ENCODE assay signal across 18 cellular contexts in the genomic region with DNA sequence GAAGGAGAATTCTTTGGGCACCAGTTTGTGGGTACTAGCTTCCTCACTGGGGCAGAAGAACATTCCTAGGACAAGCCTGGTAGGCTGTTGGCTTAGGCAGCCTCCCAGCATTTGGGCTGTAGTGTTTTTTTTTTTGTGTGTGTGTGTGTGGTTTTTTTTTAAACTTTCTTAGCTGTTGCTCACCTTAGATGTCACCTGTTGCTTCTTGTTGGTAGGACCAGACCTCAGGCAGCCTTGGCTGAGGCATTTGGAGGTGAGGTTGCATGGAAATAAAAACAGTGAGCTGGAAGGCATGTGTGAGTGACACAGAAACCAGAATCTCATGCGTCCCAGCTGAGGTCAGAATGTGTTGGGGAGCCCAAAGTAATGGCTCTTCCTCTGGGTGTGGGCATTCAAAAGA. TPM values are rescaled to one million over a fixed set of nuclear protein-coding genes. Genes with fewer than 3 reads are reported as not detected.
DNase-seq lines count a peak whose midpoint lies in the region; ATAC-seq, FAIRE-seq and TF ChIP-seq lines count a peak whose summit lies in the region.
"Had no signal": no experiment of that assay in that cellular context is flagged by ENCODE, and none has a peak within 500 bp of the region (broad histone marks: within the 10 kb centered on the region; RNA-seq: fewer than 3 reads in every experiment).

No MANE protein-coding gene starts in this region.

- CTCF ChIA-PET in CD4-positive, alpha-beta T cell (lab: Charles Lee): interaction anchor here (0.6 to 1.8 kb wide), 3 partner anchors 10 to 70 kb away, joined by 3 to 7 read pairs (median 4); no protein-coding TSS in a partner anchor
- CTCF ChIA-PET in CD8-positive, alpha-beta memory T cell (lab: Charles Lee): no interaction called here

- TF ChIP-seq CTCF in CD4-positive, alpha-beta T cell (IDR thresholded peaks at IDR 0.05): no peak
- TF ChIP-seq CTCF in epithelial cell of esophagus (IDR thresholded peaks at IDR 0.05; ENCODE audit: insufficient read depth, low read depth, low read length, missing control alignments) (no peak), osteoblast (IDR thresholded peaks at IDR 0.05; ENCODE audit: extremely low read depth, low read depth, low read length) (no peak)

- no peak overlapping the region for H3K4me2 ChIP-seq in osteoblast (ENCODE audit: insufficient read depth, low read length)
- H3K4me2 ChIP-seq: BLaER1 had no signal

- no peak overlapping the region for H3K27ac ChIP-seq in CD4-positive, alpha-beta T cell (ENCODE audit: low read depth, low read length)
- H3K27ac ChIP-seq in CD8-positive, alpha-beta memory T cell (ENCODE audit: low read depth, low read length): no peak overlapping the region
- H3K27ac ChIP-seq in osteoblast (ENCODE audit: low read depth, low read length) (no peak overlapping the region), small intestine (ENCODE audit: low read depth in 1 of 2, low read length in 1 of 2) (no peak overlapping the region)
- H3K27ac ChIP-seq: BLaER1 had no signal

- no peaks in the 10 kb centered on the region for H3K27me3 Mint-ChIP-seq in CD4-positive, alpha-beta T cell
- no peaks in the 10 kb centered on the region for H3K27me3 Mint-ChIP-seq in CD8-positive, alpha-beta memory T cell

- no peaks in the 10 kb centered on the region for H3K9me3 ChIP-seq in CD4-positive, alpha-beta T cell (ENCODE audit: control insufficient read depth, low read length)
- no peaks in the 10 kb centered on the region for H3K9me3 ChIP-seq in CD8-positive, alpha-beta memory T cell (ENCODE audit: low read length)
- H3K9me3 ChIP-seq in osteoblast (ENCODE audit: low read depth, low read length) (no peaks in the 10 kb centered on the region), small intestine (ENCODE audit: control insufficient read depth, low read depth) (no peaks in the 10 kb centered on the region)
- H3K9me3 ChIP-seq: BLaER1, Caco-2 had no signal

- no peaks in the 10 kb centered on the region for H3K4me1 ChIP-seq in CD8-positive, alpha-beta memory T cell (ENCODE audit: insufficient read depth, low read length)
- H3K4me1 ChIP-seq in osteoblast (ENCODE audit: insufficient read depth, low read length) (no peaks in the 10 kb centered on the region), small intestine (ENCODE audit: control insufficient read depth in 2 of 2, insufficient read depth in 1 of 2, low read depth in 1 of 2, low read length in 1 of 2) (no peaks in the 10 kb centered on the region)
- H3K4me1 ChIP-seq: BLaER1, Caco-2 had no signal

- H3K27me3 ChIP-seq in CD4-positive, alpha-beta T cell (ENCODE audit: control insufficient read depth, insufficient read depth, low read length): no peaks in the 10 kb centered on the region
- no peaks in the 10 kb centered on the region for H3K27me3 ChIP-seq in CD8-positive, alpha-beta memory T cell (ENCODE audit: insufficient read depth, low read length, poor library complexity, severe bottlenecking)
- H3K27me3 ChIP-seq in osteoblast (ENCODE audit: insufficient read depth, low read length) (no peaks in the 10 kb centered on the region), small intestine (ENCODE audit: control insufficient read depth in 2 of 2, insufficient read depth in 2 of 2, low read length in 2 of 2) (no peaks in the 10 kb centered on the region)
- H3K27me3 ChIP-seq: BLaER1 had no signal

- H4K20me1 ChIP-seq in osteoblast (ENCODE audit: insufficient read depth, low read length): peaks cover 5% of the 10 kb centered on the region

- no peaks in the 10 kb centered on the region for H3K79me2 ChIP-seq in osteoblast (ENCODE audit: insufficient read depth, low read length)

- intact Hi-C loops in CD4-positive, alpha-beta T cell (cut with DNase I, micrococcal nuclease): no loop called here

- H3K36me3 Mint-ChIP-seq in CD4-positive, alpha-beta T cell (ENCODE audit: low read depth): peaks cover 88% of the 10 kb centered on the region
- peaks cover 0 to 75% (median 12%) of the 10 kb centered on the region in 3 donors for H3K36me3 Mint-ChIP-seq in CD8-positive, alpha-beta memory T cell

- H3K36me3 ChIP-seq in CD8-positive, alpha-beta memory T cell (ENCODE audit: insufficient read depth, low read length): peaks cover 9% of the 10 kb centered on the region
- H3K36me3 ChIP-seq in osteoblast (ENCODE audit: insufficient read depth, low read length): no peaks in the 10 kb centered on the region
- no peaks in the 10 kb centered on the region for H3K36me3 ChIP-seq in small intestine (ENCODE audit: control insufficient read depth in 2 of 2, insufficient read depth in 2 of 2, low read length in 2 of 2)

- H2AFZ ChIP-seq in osteoblast (ENCODE audit: low read length): no peak overlapping the region

- H3K4me3 Mint-ChIP-seq in CD4-positive, alpha-beta T cell: no peak overlapping the region
- H3K4me3 Mint-ChIP-seq in CD8-positive, alpha-beta memory T cell: peak overlapping the region in 1 of 7 donors; percentile 56

- no peak for DNase-seq in CD4-positive, alpha-beta T cell
- DNase-seq in CD8-positive, alpha-beta memory T cell: no peak
- peak; percentile 31 for DNase-seq in epithelial cell of esophagus (ENCODE audit: low read depth)
- peak; percentile 58 for DNase-seq in osteoblast (ENCODE audit: insufficient read length, low spot score, missing footprints)
- DNase-seq in small intestine: no peak
- no peak for DNase-seq in activated CD4-positive, CD25-positive, alpha-beta regulatory T cell treated with anti-CD3 and anti-CD28 coated beads, Interleukin-2, amount 50 U/mL, for 72 hours
- no peak for DNase-seq in ureter (ENCODE audit: low spot score)
- no peak for DNase-seq in germinal center (ENCODE audit: low spot score)
- DNase-seq: Caco-2, IMR-90, NCI-H1417 treated with DMSO at 0.1 percent for 48 hours, NCI-H2029 treated with DMSO at 0.1 percent for 48 hours, NCI-H510A, NCI-H82, Right ventricle myocardium superior had no signal

- H3K9me3 Mint-ChIP-seq in CD4-positive, alpha-beta T cell: no peaks in the 10 kb centered on the region
- H3K9me3 Mint-ChIP-seq in CD8-positive, alpha-beta memory T cell: no peaks in the 10 kb centered on the region

- peaks cover 32% of the 10 kb centered on the region for H3K4me1 Mint-ChIP-seq in CD4-positive, alpha-beta T cell (ENCODE audit: low read depth)
- peaks cover 22 to 59% (median 43%) of the 10 kb centered on the region in 3 donors for H3K4me1 Mint-ChIP-seq in CD8-positive, alpha-beta memory T cell

- 86 to 93% (median 88%) methylated on average over 1 of the region's 1 CpG for WGBS in small intestine, 3 donors

- H3K27ac Mint-ChIP-seq in CD4-positive, alpha-beta T cell: peak overlapping the region; percentile 36
- peak overlapping the region in 6 of 8 donors; percentile 45 to 82 (median 68) for H3K27ac Mint-ChIP-seq in CD8-positive, alpha-beta memory T cell

- H3K4me3 ChIP-seq in CD8-positive, alpha-beta memory T cell (ENCODE audit: low read length): no peak overlapping the region
- no peak overlapping the region for H3K4me3 ChIP-seq in epithelial cell of esophagus (ENCODE audit: low read length)
- H3K4me3 ChIP-seq in osteoblast (ENCODE audit: insufficient read depth, low read length): no peak overlapping the region
- H3K4me3 ChIP-seq in small intestine (ENCODE audit: low read depth in 1 of 2, low read length in 2 of 2): no peak overlapping the region
- H3K4me3 ChIP-seq: BLaER1 had no signal

- FAIRE-seq in small intestine (lab: Jason Lieb, UNC): no peak

- POLR2A ChIA-PET in CD4-positive, alpha-beta T cell (lab: Charles Lee): interaction anchor here (0.8 kb wide), 1 partner anchor 15 kb away, joined by 5 read pairs; no protein-coding TSS in a partner anchor
- POLR2A ChIA-PET in CD8-positive, alpha-beta memory T cell (lab: Charles Lee): no interaction called here

- ATAC-seq in CD4-positive, alpha-beta T cell (ENCODE audit: poor library complexity): no peak
- ATAC-seq: HCT116, Panc1 had no signal

RNA-seq across cellular contexts. Expression of a gene that starts 21.3 kb away (rescaled TPM):
- total RNA-seq in CD4-positive, alpha-beta T cell: 10 to 100 TPM; 13.2 to 14.1 TPM
- 10 to 100 TPM; 10.8 to 12.2 TPM for total RNA-seq in CD8-positive, alpha-beta memory T cell
- 12.0 TPM for polyA plus RNA-seq in CD8-positive, alpha-beta memory T cell
- total RNA-seq in osteoblast (3.6 and 5.6 TPM in 2 replicates), ureter (24.7 TPM)
- 1 to 10 TPM; 2.7 to 5.1 (median 4.0) TPM for polyA plus RNA-seq in small intestine

Comparison
In these comparisons a context has a peak if more than half of its experiments do, and no peak if none do; other contexts are left out.
1. DNase-seq: peak in epithelial cell of esophagus (single experiment) and osteoblast (single experiment); none in CD4-positive, alpha-beta T cell (0 of 10), CD8-positive, alpha-beta memory T cell (0 of 5), small intestine (single experiment), activated CD4-positive, CD25-positive, alpha-beta regulatory T cell treated with anti-CD3 and anti-CD28 coated beads, Interleukin-2, amount 50 U/mL, for 72 hours (single experiment), ureter (single experiment) and germinal center (single experiment).